Comparison of ENCODE assay signal across 1 cellular context in genomic region chr21:15735409-15735808, GRCh38.
TF ChIP-seq lines count a peak whose summit lies in the region.

No MANE protein-coding gene starts in this region.

TF ChIP-seq in HEK293, 187 proteins besides CTCF, POLR2A, EP300 and RAD21 (continued from another document and continues in another):
- no peak for TF ChIP-seq ZNF529 (tag by site-specific recombination; IDR thresholded peaks at IDR 0.05; ENCODE audit: insufficient replicate concordance)
- peak; percentile 59; the same call in 1 of the 2 replicates for TF ChIP-seq HOXD13 (CRISPR knock-in tag; IDR thresholded peaks at IDR 0.05; ENCODE audit: borderline replicate concordance)
- no peak for TF ChIP-seq BCL11A (tag by site-specific recombination; IDR thresholded peaks at IDR 0.05; ENCODE audit: low read depth)
- no peak for TF ChIP-seq SCRT2 (tag by site-specific recombination; IDR thresholded peaks at IDR 0.05)
- no peak for TF ChIP-seq ZNF624 (tag by site-specific recombination; IDR thresholded peaks at IDR 0.05)
- TF ChIP-seq ZNF596 (tag by site-specific recombination; IDR thresholded peaks at IDR 0.05) = no peak
- TF ChIP-seq SP7 (tag by site-specific recombination; IDR thresholded peaks at IDR 0.05) = peak; percentile 63
- 0 out of 2 replicates have a peak, but pooled peaks have one; percentile 31 for TF ChIP-seq ZSCAN30 (tag by site-specific recombination; IDR thresholded peaks at IDR 0.05)
- no peak for TF ChIP-seq ZNF571 (tag by site-specific recombination; IDR thresholded peaks at IDR 0.05)
- no peak for TF ChIP-seq GLI2 (tag by site-specific recombination; IDR thresholded peaks at IDR 0.05; ENCODE audit: borderline replicate concordance, low read depth)
- no peak for TF ChIP-seq PBX3 (CRISPR knock-in tag; IDR thresholded peaks at IDR 0.05)
- no peak for TF ChIP-seq ZNF510 (tag by site-specific recombination; IDR thresholded peaks at IDR 0.05; ENCODE audit: insufficient replicate concordance)
- no peak for TF ChIP-seq ZNF174 (tag by site-specific recombination; IDR thresholded peaks at IDR 0.05)
- no peak for TF ChIP-seq ZNF549 (tag by site-specific recombination; IDR thresholded peaks at IDR 0.05)
- TF ChIP-seq TSHZ1 (tag by site-specific recombination; IDR thresholded peaks at IDR 0.05; ENCODE audit: borderline replicate concordance) = peak; percentile 53; the same call in 1 of the 2 replicates
- TF ChIP-seq ZNF138 (tag by site-specific recombination; IDR thresholded peaks at IDR 0.05; ENCODE audit: borderline replicate concordance) = no peak
- TF ChIP-seq ZNF621 (tag by site-specific recombination; IDR thresholded peaks at IDR 0.05) = no peak
- no peak for TF ChIP-seq SALL2 (tag by site-specific recombination; IDR thresholded peaks at IDR 0.05; ENCODE audit: borderline replicate concordance)
- TF ChIP-seq MZF1 (tag by site-specific recombination; IDR thresholded peaks at IDR 0.05; ENCODE audit: borderline replicate concordance) = no peak
- TF ChIP-seq ZNF175 (tag by site-specific recombination; IDR thresholded peaks at IDR 0.05) = no peak
- no peak for TF ChIP-seq ZNF560 (tag by site-specific recombination; IDR thresholded peaks at IDR 0.05; ENCODE audit: borderline replicate concordance)
- peak; percentile 37; the same call in 1 of the 2 replicates for TF ChIP-seq ZNF366 (tag by site-specific recombination; conservative IDR thresholded peaks at IDR 0.05)
- TF ChIP-seq ZFP41 (tag by site-specific recombination; IDR thresholded peaks at IDR 0.05; ENCODE audit: borderline replicate concordance) = no peak
- peak; percentile 72 for TF ChIP-seq PRDM6 (tag by site-specific recombination; IDR thresholded peaks at IDR 0.05)
- no peak for TF ChIP-seq ZNF433 (tag by site-specific recombination; IDR thresholded peaks at IDR 0.05; ENCODE audit: low read depth)
- TF ChIP-seq ZNF692 (tag by site-specific recombination; IDR thresholded peaks at IDR 0.05) = no peak
- no peak for TF ChIP-seq ZNF610 (tag by site-specific recombination; IDR thresholded peaks at IDR 0.05; ENCODE audit: borderline replicate concordance)
- TF ChIP-seq KLF9 (tag by site-specific recombination; IDR thresholded peaks at IDR 0.05; ENCODE audit: low read depth) = no peak
- 0 out of 2 replicates have a peak, but pooled peaks have one; percentile 30 for TF ChIP-seq KLF10 (tag by site-specific recombination; IDR thresholded peaks at IDR 0.05)
- TF ChIP-seq, protein P1, sequence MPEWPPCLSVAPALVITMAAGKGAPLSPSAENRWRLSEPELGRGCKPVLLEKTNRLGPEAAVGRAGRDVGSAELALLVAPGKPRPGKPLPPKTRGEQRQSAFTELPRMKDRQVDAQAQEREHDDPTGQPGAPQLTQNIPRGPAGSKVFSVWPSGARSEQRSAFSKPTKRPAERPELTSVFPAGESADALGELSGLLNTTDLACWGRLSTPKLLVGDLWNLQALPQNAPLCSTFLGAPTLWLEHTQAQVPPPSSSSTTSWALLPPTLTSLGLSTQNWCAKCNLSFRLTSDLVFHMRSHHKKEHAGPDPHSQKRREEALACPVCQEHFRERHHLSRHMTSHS (tag by site-specific recombination; IDR thresholded peaks at IDR 0.05) = no peak
- TF ChIP-seq GLIS2 (tag by site-specific recombination; IDR thresholded peaks at IDR 0.05) = peak; percentile 49; the same call in 1 of the 2 replicates
- TF ChIP-seq ZNF777 (tag by site-specific recombination; IDR thresholded peaks at IDR 0.05; ENCODE audit: borderline replicate concordance) = no peak
- 0 out of 2 replicates have a peak, but pooled peaks have one; percentile 13 for TF ChIP-seq ZEB2 (tag by site-specific recombination; IDR thresholded peaks at IDR 0.05)
- no peak for TF ChIP-seq ZNF157 (tag by site-specific recombination; IDR thresholded peaks at IDR 0.05)
- peak; percentile 29; the same call in 1 of the 2 replicates for TF ChIP-seq SCRT1 (tag by site-specific recombination; IDR thresholded peaks at IDR 0.05; ENCODE audit: borderline replicate concordance)
- TF ChIP-seq ZIC2 (tag by site-specific recombination; IDR thresholded peaks at IDR 0.05) = no peak
- TF ChIP-seq ZNF558 (tag by site-specific recombination; IDR thresholded peaks at IDR 0.05) = no peak
- TF ChIP-seq ZNF626 (tag by site-specific recombination; IDR thresholded peaks at IDR 0.05) = no peak
- TF ChIP-seq TCF7L2 (IDR thresholded peaks at IDR 0.05; ENCODE audit: borderline replicate concordance, low read depth, low read length) = peak; percentile 93
- TF ChIP-seq ZNF747 (tag by site-specific recombination; IDR thresholded peaks at IDR 0.05) = no peak
- TF ChIP-seq PRDM4 (tag by site-specific recombination; IDR thresholded peaks at IDR 0.05) = peak; percentile 94
- no peak for TF ChIP-seq ZNF785 (tag by site-specific recombination; IDR thresholded peaks at IDR 0.05)
- no peak for TF ChIP-seq ZNF146 (tag by site-specific recombination; IDR thresholded peaks at IDR 0.05)
- TF ChIP-seq, protein P2, sequence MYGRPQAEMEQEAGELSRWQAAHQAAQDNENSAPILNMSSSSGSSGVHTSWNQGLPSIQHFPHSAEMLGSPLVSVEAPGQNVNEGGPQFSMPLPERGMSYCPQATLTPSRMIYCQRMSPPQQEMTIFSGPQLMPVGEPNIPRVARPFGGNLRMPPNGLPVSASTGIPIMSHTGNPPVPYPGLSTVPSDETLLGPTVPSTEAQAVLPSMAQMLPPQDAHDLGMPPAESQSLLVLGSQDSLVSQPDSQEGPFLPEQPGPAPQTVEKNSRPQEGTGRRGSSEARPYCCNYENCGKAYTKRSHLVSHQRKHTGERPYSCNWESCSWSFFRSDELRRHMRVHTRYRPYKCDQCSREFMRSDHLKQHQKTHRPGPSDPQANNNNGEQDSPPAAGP (tag by site-specific recombination; IDR thresholded peaks at IDR 0.05) = no peak
- TF ChIP-seq, protein P3, sequence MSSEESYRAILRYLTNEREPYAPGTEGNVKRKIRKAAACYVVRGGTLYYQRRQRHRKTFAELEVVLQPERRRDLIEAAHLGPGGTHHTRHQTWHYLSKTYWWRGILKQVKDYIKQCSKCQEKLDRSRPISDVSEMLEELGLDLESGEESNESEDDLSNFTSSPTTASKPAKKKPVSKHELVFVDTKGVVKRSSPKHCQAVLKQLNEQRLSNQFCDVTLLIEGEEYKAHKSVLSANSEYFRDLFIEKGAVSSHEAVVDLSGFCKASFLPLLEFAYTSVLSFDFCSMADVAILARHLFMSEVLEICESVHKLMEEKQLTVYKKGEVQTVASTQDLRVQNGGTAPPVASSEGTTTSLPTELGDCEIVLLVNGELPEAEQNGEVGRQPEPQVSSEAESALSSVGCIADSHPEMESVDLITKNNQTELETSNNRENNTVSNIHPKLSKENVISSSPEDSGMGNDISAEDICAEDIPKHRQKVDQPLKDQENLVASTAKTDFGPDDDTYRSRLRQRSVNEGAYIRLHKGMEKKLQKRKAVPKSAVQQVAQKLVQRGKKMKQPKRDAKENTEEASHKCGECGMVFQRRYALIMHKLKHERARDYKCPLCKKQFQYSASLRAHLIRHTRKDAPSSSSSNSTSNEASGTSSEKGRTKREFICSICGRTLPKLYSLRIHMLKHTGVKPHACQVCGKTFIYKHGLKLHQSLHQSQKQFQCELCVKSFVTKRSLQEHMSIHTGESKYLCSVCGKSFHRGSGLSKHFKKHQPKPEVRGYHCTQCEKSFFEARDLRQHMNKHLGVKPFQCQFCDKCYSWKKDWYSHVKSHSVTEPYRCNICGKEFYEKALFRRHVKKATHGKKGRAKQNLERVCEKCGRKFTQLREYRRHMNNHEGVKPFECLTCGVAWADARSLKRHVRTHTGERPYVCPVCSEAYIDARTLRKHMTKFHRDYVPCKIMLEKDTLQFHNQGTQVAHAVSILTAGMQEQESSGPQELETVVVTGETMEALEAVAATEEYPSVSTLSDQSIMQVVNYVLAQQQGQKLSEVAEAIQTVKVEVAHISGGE (tag by site-specific recombination; conservative IDR thresholded peaks at IDR 0.05; ENCODE audit: low read depth) = no peak
- no peak for TF ChIP-seq ZNF555 (tag by site-specific recombination; conservative IDR thresholded peaks at IDR 0.05)
- no peak for TF ChIP-seq ZSCAN18 (tag by site-specific recombination; IDR thresholded peaks at IDR 0.05)
- TF ChIP-seq GLIS1 (tag by site-specific recombination; IDR thresholded peaks at IDR 0.05) = peak; percentile 71; the same call in 1 of the 2 replicates
- TF ChIP-seq ZXDB (tag by site-specific recombination; IDR thresholded peaks at IDR 0.05) = no peak
